In genomic region chr10:88165849-88166271, GRCh38 we compare ENCODE assay signal across 18 cellular contexts.
DNase-seq lines count a peak whose midpoint lies in the region; ATAC-seq and TF ChIP-seq lines count a peak whose summit lies in the region.
"Had no signal": no experiment of that assay in that cellular context is flagged by ENCODE, and none has a peak within 500 bp of the region (broad histone marks: within the 10 kb centered on the region; RNA-seq: fewer than 3 reads in every experiment).

No MANE protein-coding gene starts in this region.

- peak overlapping the region in 3 of 5 experiments; percentile 31 to 35 (median 35) for H3K27ac Mint-ChIP-seq in brain
- H3K27ac Mint-ChIP-seq: IgD-negative memory B cell, nephron, WTC11 had no signal

- H3K36me3 Mint-ChIP-seq in brain: no peaks in the 10 kb centered on the region
- no peaks in the 10 kb centered on the region for H3K36me3 Mint-ChIP-seq in activated T-cell treated with anti-CD3 and anti-CD28 coated beads, Interleukin-2, amount 50 U/mL, for 4 hours (ENCODE audit: insufficient read depth)

- no peak for TF ChIP-seq CTCF in brain (conservative IDR thresholded peaks at IDR 0.05)

- H3K27me3 ChIP-seq in right cardiac atrium (ENCODE audit: control insufficient read depth, insufficient read depth): no peaks in the 10 kb centered on the region
- H3K27me3 ChIP-seq: sigmoid colon, uterus had no signal

- peaks cover 3% of the 10 kb centered on the region for H3K4me1 ChIP-seq in right cardiac atrium (ENCODE audit: control insufficient read depth, insufficient read depth, low read length)
- H3K4me1 ChIP-seq: A549, sigmoid colon, uterus had no signal

- no peak overlapping the region for H3K4me3 ChIP-seq in right cardiac atrium (ENCODE audit: low read length)
- H3K4me3 ChIP-seq: A549, sigmoid colon, uterus had no signal

- WGBS in right cardiac atrium: 75% methylated on average over 7 of the region's 7 CpGs

- peaks cover 3% of the 10 kb centered on the region for H3K27me3 Mint-ChIP-seq in brain
- no peaks in the 10 kb centered on the region for H3K27me3 Mint-ChIP-seq in activated T-cell treated with anti-CD3 and anti-CD28 coated beads, Interleukin-2, amount 50 U/mL, for 4 hours (ENCODE audit: low read depth)
- H3K27me3 Mint-ChIP-seq: IgD-negative memory B cell had no signal

- peaks cover 0 to 4% (median 0%) of the 10 kb centered on the region in 5 experiments for H3K9me3 Mint-ChIP-seq in brain
- H3K9me3 Mint-ChIP-seq in activated T-cell treated with anti-CD3 and anti-CD28 coated beads, Interleukin-2, amount 50 U/mL, for 4 hours: peaks cover 3% of the 10 kb centered on the region

- no peaks in the 10 kb centered on the region for H3K9me3 ChIP-seq in right cardiac atrium (ENCODE audit: control insufficient read depth, low read length)
- H3K9me3 ChIP-seq: sigmoid colon, uterus had no signal

- no peak overlapping the region for H3K27ac ChIP-seq in right cardiac atrium (ENCODE audit: low read length)
- H3K27ac ChIP-seq: A549, uterus had no signal

- no peak for DNase-seq in left ventricle myocardium superior
- DNase-seq in right cardiac atrium: no peak
- DNase-seq in medulla oblongata (ENCODE audit: extremely low spot score): peak; percentile 42
- DNase-seq in posterior cingulate gyrus: no peak
- no peak for DNase-seq in activated T-cell treated with anti-CD3 and anti-CD28 coated beads, Interleukin-2, amount 50 U/mL, for 4 hours
- no peak for DNase-seq in occipital lobe (lab: John Stamatoyannopoulos, UW)
- DNase-seq: activated naive CD4-positive, alpha-beta T cell treated with anti-CD3 and anti-CD28 coated beads, Interleukin-2, amount 50 U/mL, for 16 hours; erythroblast; NCI-H1105; sigmoid colon; stimulated activated naive CD4-positive, alpha-beta T cell treated with Interleukin-2 at 50 U/mL for 16 hours; uterus had no signal

- H3K4me1 Mint-ChIP-seq in brain: peaks cover 25% of the 10 kb centered on the region
- H3K4me1 Mint-ChIP-seq in activated T-cell treated with anti-CD3 and anti-CD28 coated beads, Interleukin-2, amount 50 U/mL, for 4 hours (ENCODE audit: low read depth): peaks cover 25% of the 10 kb centered on the region
- H3K4me1 Mint-ChIP-seq: nephron had no signal

- intact Hi-C loops in left ventricle myocardium superior (cut with micrococcal nuclease): no loop called here
- intact Hi-C loops in right cardiac atrium (cut with DNase I): no loop called here
- intact Hi-C loops in posterior cingulate gyrus (cut with DNase I): no loop called here

- ATAC-seq in left ventricle myocardium superior: peak; percentile 30
- no peak for ATAC-seq in right cardiac atrium
- no peak for ATAC-seq in activated T-cell treated with anti-CD3 and anti-CD28 coated beads, Interleukin-2, amount 50 U/mL, for 4 hours
- ATAC-seq in HG03097 (IDR thresholded peaks at IDR 0.05; ENCODE audit: low FRiP score, unreplicated experiment): no peak
- ATAC-seq: A549, WTC11 had no signal

- H3K4me3 Mint-ChIP-seq in brain: peak overlapping the region in 1 of 5 experiments; percentile 10
- no peak overlapping the region for H3K4me3 Mint-ChIP-seq in activated T-cell treated with anti-CD3 and anti-CD28 coated beads, Interleukin-2, amount 50 U/mL, for 4 hours
- H3K4me3 Mint-ChIP-seq: IgD-negative memory B cell, nephron, WTC11 had no signal
